In genomic region chr2:170886391-170886790, GRCh38 we compare ENCODE assay signal across 14 cellular contexts. TPM values are rescaled to one million over a fixed set of nuclear protein-coding genes. Genes with fewer than 3 reads are reported as not detected.
DNase-seq lines count a peak whose midpoint lies in the region; FAIRE-seq and TF ChIP-seq lines count a peak whose summit lies in the region.
"Had no signal": no experiment of that assay in that cellular context is flagged by ENCODE, and none has a peak within 500 bp of the region (broad histone marks: within the 10 kb centered on the region; RNA-seq: fewer than 3 reads in every experiment).

No MANE protein-coding gene starts in this region.

- in situ Hi-C loops in SK-MEL-5 (cut with HindIII; ENCODE audit: low pct_unique_long_range_greater_than_20kb, low sequenced_read_pairs) (no loop called here), KBM-7 (cut with MboI; ENCODE audit: low pct_unique_long_range_greater_than_20kb, low sequenced_read_pairs) (no loop called here)

- 36% methylated on average over 1 of the region's 1 CpG for WGBS in suprapubic skin

- no peak overlapping the region for H3K27ac ChIP-seq in suprapubic skin
- H3K27ac ChIP-seq: neural progenitor cell, skin epidermis, stomach had no signal

- no peak for TF ChIP-seq CTCF in fibroblast of mammary gland (conservative IDR thresholded peaks at IDR 0.05; ENCODE audit: control insufficient read depth, insufficient read depth, low read depth, low read length)
- no peak for TF ChIP-seq CTCF in suprapubic skin (IDR thresholded peaks at IDR 0.05)

- H3K4me1 ChIP-seq in suprapubic skin = no peaks in the 10 kb centered on the region
- H3K4me1 ChIP-seq: neural progenitor cell, stomach had no signal

- CTCF ChIA-PET in HEK293T (lab: Yijun Ruan, JAX) = interaction anchor here (1.3 kb wide), 1 partner anchor 13 kb away, joined by 4 read pairs; no protein-coding TSS in a partner anchor

- H3K27me3 ChIP-seq in H7 (ENCODE audit: control insufficient read depth, insufficient read depth, low read length) = no peaks in the 10 kb centered on the region
- H3K27me3 ChIP-seq in suprapubic skin = peaks cover 5% of the 10 kb centered on the region
- H3K27me3 ChIP-seq: neural progenitor cell, stomach had no signal

- no peak for TF ChIP-seq EP300 in suprapubic skin (IDR thresholded peaks at IDR 0.05)

- no peaks in the 10 kb centered on the region for H3K9me3 ChIP-seq in suprapubic skin
- H3K9me3 ChIP-seq: stomach had no signal

- TF ChIP-seq POLR2A in H54 (IDR thresholded peaks at IDR 0.05; ENCODE audit: low read depth, low read length) = no peak
- TF ChIP-seq POLR2A in suprapubic skin (IDR thresholded peaks at IDR 0.05) = no peak

- no peaks in the 10 kb centered on the region for H3K36me3 ChIP-seq in H7 (replicated peaks; ENCODE audit: control insufficient read depth, insufficient read depth, low read length)
- H3K36me3 ChIP-seq in suprapubic skin = no peaks in the 10 kb centered on the region
- H3K36me3 ChIP-seq: neural progenitor cell, stomach had no signal

- peak; percentile 80 for FAIRE-seq in H54 (lab: Jason Lieb, UNC)

- no peak overlapping the region for H3K4me3 ChIP-seq in fibroblast of mammary gland (ENCODE audit: control insufficient read depth, low read depth, low read length)
- no peak overlapping the region for H3K4me3 ChIP-seq in H7 (ENCODE audit: insufficient read depth, low read depth, low read length)
- H3K4me3 ChIP-seq in suprapubic skin = no peak overlapping the region
- H3K4me3 ChIP-seq: lung, neural progenitor cell, skin epidermis, stomach had no signal

- POLR2A ChIA-PET in HEK293T (lab: Yijun Ruan, JAX) = no interaction called here

- DNase-seq in H54 (ENCODE audit: insufficient read length, low spot score) (no peak), SK-MEL-5 (ENCODE audit: low read depth, low spot score) (peak; percentile 14), fibroblast of mammary gland (ENCODE audit: low read depth) (peak; percentile 42), H7 (no peak), HEK293T (ENCODE audit: extremely low spot score) (no peak), suprapubic skin (ENCODE audit: low spot score in 2 of 2) (no peak), KBM-7 (no peak)
- DNase-seq: activated CD4-positive, alpha-beta memory T cell treated with anti-CD3 and anti-CD28 coated beads, Interleukin-2, amount 10 ng/mL, durations not matched to agents 7 days and 5 days; NCI-H1694 treated with DMSO at 0.1 percent for 48 hours; Right ventricle myocardium superior; stomach had no signal

TF ChIP-seq in HEK293T, 16 proteins besides CTCF, POLR2A, EP300 and RAD21:
- TF ChIP-seq ELF4 (IDR thresholded peaks at IDR 0.05) (no peak), L3MBTL2 (conservative IDR thresholded peaks at IDR 0.05) (no peak), ARNT (IDR thresholded peaks at IDR 0.05) (no peak), TARDBP (IDR thresholded peaks at IDR 0.05) (no peak), CTBP1 (IDR thresholded peaks at IDR 0.05; ENCODE audit: borderline replicate concordance) (no peak)

RNA-seq across cellular contexts. Expression of gene GORASP2, which starts 42.7 kb away (rescaled TPM):
- 27.0 and 36.6 TPM in 2 replicates for total RNA-seq in SK-MEL-5 (2014; rRNA removed; shearing (Covaris generic))
- 71.2 and 85.3 TPM in 2 replicates for polyA plus RNA-seq in SK-MEL-5 (2015; cell fraction: cytosol; rRNA removed)
- 34.9 and 45.0 TPM in 2 replicates for polyA plus RNA-seq in SK-MEL-5 (2015; cell fraction: nucleus; rRNA removed)
- total RNA-seq in H7 (2014; rRNA removed; shearing (Covaris generic)) = 49.1 and 65.3 TPM in 2 replicates
- 10 to 100 TPM; 40.6 to 59.8 (median 47.1) TPM for total RNA-seq in suprapubic skin

Comparison
In these comparisons a context has a peak if more than half of its experiments do, and no peak if none do; other contexts are left out.
1. DNase-seq: peak in SK-MEL-5 (single experiment) and fibroblast of mammary gland (single experiment); none in H54 (single experiment), H7 (single experiment), HEK293T (single experiment), suprapubic skin (0 of 2) and KBM-7 (single experiment).